ENCODE assay signal across 13 cellular contexts in the genomic region with DNA sequence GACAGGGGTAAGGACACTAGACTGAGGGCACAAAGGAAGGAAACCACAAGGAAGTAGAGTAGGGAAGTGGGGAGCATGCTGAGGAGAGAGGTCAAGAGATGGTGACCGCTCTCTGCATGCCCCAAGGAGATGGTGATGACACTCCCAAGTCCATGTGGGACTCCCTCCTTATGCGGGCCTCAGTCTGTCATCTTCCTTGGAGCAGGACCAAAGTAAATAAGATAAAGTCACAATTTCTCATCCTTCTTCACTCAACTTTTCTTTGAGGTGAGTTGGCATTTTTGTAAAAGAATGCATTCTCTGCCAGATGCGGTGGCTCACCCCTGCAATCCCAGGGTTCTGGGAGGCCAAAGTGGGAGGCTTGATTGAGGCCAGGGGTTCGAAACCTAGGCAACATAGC. TPM values are rescaled to one million over a fixed set of nuclear protein-coding genes. Genes with fewer than 3 reads are reported as not detected.
A peak's percentile ranks its signal among the peaks of the same experiment; 100 is the strongest.
DNase-seq lines count a peak whose midpoint lies in the region; ATAC-seq, FAIRE-seq and TF ChIP-seq lines count a peak whose summit lies in the region.
"Had no signal": no experiment of that assay in that cellular context is flagged by ENCODE, and none has a peak within 500 bp of the region (broad histone marks: within the 10 kb centered on the region; RNA-seq: fewer than 3 reads in every experiment).

No MANE protein-coding gene starts in this region.

- no peak for ATAC-seq in HepG2
- no peak for ATAC-seq in right lobe of liver
- no peak for ATAC-seq in WTC11
- ATAC-seq in GM19467 (IDR thresholded peaks at IDR 0.05; ENCODE audit: unreplicated experiment), result no peak

- intact Hi-C loops in HepG2 (cut with micrococcal nuclease; ENCODE audit: unreplicated experiment), result no loop called here
- intact Hi-C loops in right lobe of liver (cut with DNase I), result no loop called here
- intact Hi-C loops in esophagus squamous epithelium (cut with DNase I), result no loop called here
- intact Hi-C loops in stomach (cut with DNase I; ENCODE audit: low total_unique reads), result no loop called here

- H3K9me3 ChIP-seq in HepG2 (ENCODE audit: low read length) (no peaks in the 10 kb centered on the region), right lobe of liver (no peaks in the 10 kb centered on the region), esophagus squamous epithelium (no peaks in the 10 kb centered on the region), stomach (no peaks in the 10 kb centered on the region)
- H3K9me3 ChIP-seq: Peyer's patch, sigmoid colon, uterus had no signal

- peaks cover 28% of the 10 kb centered on the region for H3K4me1 ChIP-seq in HepG2 (ENCODE audit: insufficient read depth, low read length)
- H3K4me1 ChIP-seq in right lobe of liver, result peaks cover 0 to 2% (median 0%) of the 10 kb centered on the region in 4 donors
- peaks cover 11 to 51% (median 26%) of the 10 kb centered on the region in 3 donors for H3K4me1 ChIP-seq in esophagus squamous epithelium
- H3K4me1 ChIP-seq in stomach, result peaks cover 6 to 32% (median 28%) of the 10 kb centered on the region in 4 donors
- H3K4me1 ChIP-seq: uterus had no signal

- H3K4me3 Mint-ChIP-seq in WTC11 (peak overlapping the region; percentile 93), type B pancreatic cell (peak overlapping the region; percentile 98)

- H3K36me3 Mint-ChIP-seq in WTC11 (peaks cover 17% of the 10 kb centered on the region), type B pancreatic cell (peaks cover 8% of the 10 kb centered on the region)

- no peaks in the 10 kb centered on the region for H3K79me2 ChIP-seq in HepG2 (ENCODE audit: insufficient read depth, low read length)

- H3K4me2 ChIP-seq in HepG2 (ENCODE audit: low read depth, low read length), result peak overlapping the region; percentile 99; the same call in 1 of the 2 replicates

- H3K27me3 Mint-ChIP-seq in WTC11 (ENCODE audit: low read depth), result no peaks in the 10 kb centered on the region
- no peaks in the 10 kb centered on the region for H3K27me3 Mint-ChIP-seq in type B pancreatic cell

- H3K27me3 ChIP-seq in HepG2 (ENCODE audit: control insufficient read depth in 1 of 2, insufficient read depth in 2 of 2, low read length in 2 of 2) (no peaks in the 10 kb centered on the region), right lobe of liver (peaks cover 0 to 18% of the 10 kb centered on the region in 2 donors), esophagus squamous epithelium (no peaks in the 10 kb centered on the region), stomach (no peaks in the 10 kb centered on the region)
- H3K27me3 ChIP-seq: Peyer's patch, sigmoid colon, uterus had no signal

- DNase-seq in HepG2 (ENCODE audit: low spot score), result no peak
- no peak for DNase-seq in right lobe of liver
- no peak for DNase-seq in WTC11 (ENCODE audit: low spot score)
- no peak for DNase-seq in esophagus squamous epithelium (lab: John Stamatoyannopoulos, UW)
- DNase-seq in type B pancreatic cell (ENCODE audit: extremely low spot score, unreplicated experiment), result no peak
- DNase-seq in stomach, result no peak
- DNase-seq in NOMO-1 (lab: John Stamatoyannopoulos, UW; ENCODE audit: unreplicated experiment in 2 of 2), result no peak
- DNase-seq: amniotic stem cell, Peyer's patch, sigmoid colon, uterus had no signal

- H2AFZ ChIP-seq in HepG2 (ENCODE audit: low read length), result no peak overlapping the region

- H3K9ac ChIP-seq in HepG2 (ENCODE audit: insufficient read depth, low read depth, low read length), result no peak overlapping the region

- no peak overlapping the region for H3K27ac Mint-ChIP-seq in WTC11
- peak overlapping the region; percentile 92 for H3K27ac Mint-ChIP-seq in type B pancreatic cell

- H3K27ac ChIP-seq in HepG2 (ENCODE audit: extremely low read length, insufficient read depth, low read length) (no peak overlapping the region), right lobe of liver (no peak overlapping the region), esophagus squamous epithelium (peak overlapping the region; percentile 86 to 91 (median 86)), stomach (peak overlapping the region in 1 of 5 donors; percentile 84)

- H4K20me1 ChIP-seq in HepG2 (ENCODE audit: insufficient read depth, low read length), result no peaks in the 10 kb centered on the region

- TF ChIP-seq POLR2A in HepG2 (IDR thresholded peaks at IDR 0.05; ENCODE audit: insufficient read depth in 1 of 2, low read depth in 2 of 2, low read length in 2 of 2) (no peak), right lobe of liver (IDR thresholded peaks at IDR 0.05) (no peak), esophagus squamous epithelium (IDR thresholded peaks at IDR 0.05) (no peak), stomach (IDR thresholded peaks at IDR 0.05) (no peak)

- no peaks in the 10 kb centered on the region for H3K36me3 ChIP-seq in HepG2 (replicated peaks in 1 of 2; ENCODE audit: control insufficient read depth in 1 of 2, insufficient read depth in 2 of 2, low read length in 2 of 2)
- H3K36me3 ChIP-seq in right lobe of liver, result no peaks in the 10 kb centered on the region
- no peaks in the 10 kb centered on the region for H3K36me3 ChIP-seq in esophagus squamous epithelium
- no peaks in the 10 kb centered on the region for H3K36me3 ChIP-seq in stomach
- H3K36me3 ChIP-seq: Peyer's patch, sigmoid colon, uterus had no signal

- CTCF ChIA-PET in HepG2 (lab: Yijun Ruan, JAX; ENCODE audit: low intra/inter-chr PET ratio, low total read pairs) (no interaction called here), WTC11 (lab: Charles Lee) (interaction anchor here (1.4 kb wide), 1 partner anchor 32 kb away, joined by 3 read pairs; no protein-coding TSS in a partner anchor)

- TF ChIP-seq CTCF in HepG2 (CRISPR knock-in tag; IDR thresholded peaks at IDR 0.05), result no peak
- TF ChIP-seq CTCF in right lobe of liver (IDR thresholded peaks at IDR 0.05), result no peak
- no peak for TF ChIP-seq CTCF in WTC11 (IDR thresholded peaks at IDR 0.05)
- no peak for TF ChIP-seq CTCF in esophagus squamous epithelium (IDR thresholded peaks at IDR 0.05)
- TF ChIP-seq CTCF in type B pancreatic cell (conservative IDR thresholded peaks at IDR 0.05), result no peak
- no peak for TF ChIP-seq CTCF in stomach (IDR thresholded peaks at IDR 0.05)

- H3K9me3 Mint-ChIP-seq in WTC11 (no peaks in the 10 kb centered on the region), type B pancreatic cell (no peaks in the 10 kb centered on the region)

- in situ Hi-C loops in HepG2 (cut with HindIII; ENCODE audit: extremely low pct_ligation_motif_present, low pct_unique_long_range_greater_than_20kb), result no loop called here

- TF ChIP-seq RAD21 in HepG2 (CRISPR knock-in tag; IDR thresholded peaks at IDR 0.05), result no peak

- no peak for FAIRE-seq in HepG2 (lab: Jason Lieb, UNC)
- FAIRE-seq: endometrium had no signal

- no TSS peak for BruUV-seq in HepG2 (replicated peaks; lab: Mats Ljungman, UMichigan)

- H3K4me3 ChIP-seq in HepG2 (replicated peaks in 1 of 3; ENCODE audit: insufficient read depth in 1 of 3, low read depth in 2 of 3, low read length in 3 of 3) (no peak overlapping the region), right lobe of liver (no peak overlapping the region), esophagus squamous epithelium (peak overlapping the region in 1 of 4 donors; percentile 71), stomach (peak overlapping the region in 1 of 4 donors; percentile 68)

- TF ChIP-seq EP300 in HepG2 (IDR thresholded peaks at IDR 0.05; ENCODE audit: low read depth in 2 of 2, low read length in 2 of 2) (no peak), HepG2 (CRISPR knock-in tag; IDR thresholded peaks at IDR 0.05; ENCODE audit: borderline replicate concordance) (no peak), stomach (IDR thresholded peaks at IDR 0.05) (no peak)

- H3K4me1 Mint-ChIP-seq in WTC11 (peaks cover 25% of the 10 kb centered on the region), type B pancreatic cell (ENCODE audit: unreplicated experiment) (peaks cover 20% of the 10 kb centered on the region)

- 99% methylated on average over 4 of the region's 4 CpGs for WGBS in HepG2 (ENCODE audit: low lambda C conversion rate)
- 60% methylated on average over 3 of the region's 4 CpGs for WGBS in right lobe of liver (ENCODE audit: insufficient coverage, low coverage, low lambda C conversion rate, missing lambda C conversion rate)
- WGBS in esophagus squamous epithelium, 2 donors, result 76 to 92% methylated on average over 1 to 3 of the region's 4 CpGs
- WGBS in stomach, 5 donors, result 73 to 82% (median 78%) methylated on average over 4 of the region's 4 CpGs

- POLR2A ChIA-PET in HepG2 (lab: Yijun Ruan, JAX) (no interaction called here), WTC11 (lab: Charles Lee) (no interaction called here)

TF ChIP-seq in WTC11, 78 proteins besides CTCF, POLR2A, EP300 and RAD21 (continues in another document):
- no peak for TF ChIP-seq ESRRA (CRISPR knock-in tag; IDR thresholded peaks at IDR 0.05; ENCODE audit: borderline replicate concordance)

RNA-seq across cellular contexts. Expression of a gene that starts 33.2 kb away (rescaled TPM):
- total RNA-seq in HepG2 (2016; rRNA removed; fragmentation: Illumina TruSeq; extraction: Trizol) (67.0 and 70.0 TPM in 2 replicates), right lobe of liver (10 to 100 TPM; 60.0 to 86.7 (median 71.5) TPM), WTC11 (2021) (24.8 to 26.1 TPM (median 25.1 TPM) in 3 replicates), esophagus squamous epithelium (100 to 1,000 TPM in 2 of 4 donors, 10 to 100 TPM in 2; 61.9 to 132 (median 93.6) TPM), type B pancreatic cell (ENCODE audit: low replicate concordance) (54.6 and 68.3 TPM in 2 replicates), stomach (10 to 100 TPM; 17.1 to 44.1 (median 32.1) TPM)
- total RNA-seq in HepG2 (2016; cell fraction: cytosol; rRNA removed; fragmentation: Illumina TruSeq; extraction: Trizol; ENCODE audit: low read depth), result 13.0 and 13.6 TPM in 2 replicates
- total RNA-seq in HepG2 (2016; cell fraction: insoluble cytoplasmic fraction; rRNA removed; fragmentation: Illumina TruSeq; extraction: Trizol), result 62.1 and 68.7 TPM in 2 replicates
- total RNA-seq in HepG2 (2016; cell fraction: membrane; rRNA removed; fragmentation: Illumina TruSeq; extraction: Trizol), result 26.5 and 27.0 TPM in 2 replicates
- 68.6 and 77.4 TPM in 2 replicates for total RNA-seq in HepG2 (2016; cell fraction: nucleus; rRNA removed; fragmentation: Illumina TruSeq; extraction: Trizol)
- polyA plus RNA-seq in HepG2 (2011; rRNA removed) (214 and 235 TPM in 2 replicates), stomach (10 to 100 TPM; 12.4 to 21.5 (median 14.1) TPM)
- polyA plus RNA-seq in HepG2 (2011; cell fraction: cytosol; rRNA removed), result 176 and 202 TPM in 2 replicates
- polyA plus RNA-seq in HepG2 (2011; cell fraction: nucleus; rRNA removed), result 210 and 216 TPM in 2 replicates
- 137 and 141 TPM in 2 replicates for polyA plus RNA-seq in HepG2 (2012)
- polyA plus RNA-seq in HepG2 (2016; cell fraction: cytosol; fragmentation: Illumina TruSeq; extraction: Trizol; ENCODE audit: low read depth), result 3.8 and 5.1 TPM in 2 replicates
- polyA plus RNA-seq in HepG2 (2016; cell fraction: insoluble cytoplasmic fraction; fragmentation: Illumina TruSeq; extraction: Trizol; ENCODE audit: low read depth), result 56.4 and 60.9 TPM in 2 replicates
- 12.3 and 13.0 TPM in 2 replicates for polyA plus RNA-seq in HepG2 (2016; cell fraction: membrane; fragmentation: Illumina TruSeq; extraction: Trizol; ENCODE audit: low read depth)
- 95.8 and 106 TPM in 2 replicates for polyA plus RNA-seq in HepG2 (2016; cell fraction: nucleus; fragmentation: Illumina TruSeq; extraction: Trizol; ENCODE audit: insufficient read depth, low read depth)
- 14.6 and 459 TPM in 2 replicates for polyA minus RNA-seq in HepG2 (2011; rRNA and poly(A)+ RNA removed; ENCODE audit: low replicate concordance)
- 141 and 150 TPM in 2 replicates for polyA minus RNA-seq in HepG2 (2011; cell fraction: cytosol; rRNA and poly(A)+ RNA removed)
- 189 and 226 TPM in 2 replicates for polyA minus RNA-seq in HepG2 (2011; cell fraction: nucleus; rRNA and poly(A)+ RNA removed)

Comparison
In these comparisons a context has a peak if more than half of its experiments do, and no peak if none do; other contexts are left out.
1. H3K27ac ChIP-seq: peak in esophagus squamous epithelium (4 of 4); none in HepG2 (single experiment) and right lobe of liver (0 of 3).